8 cellular contexts compared by ENCODE assay signal in genomic region chr20:45911486-45912343, GRCh38. TPM values are rescaled to one million over a fixed set of nuclear protein-coding genes. Genes with fewer than 3 reads are reported as not detected.
DNase-seq lines count a peak whose midpoint lies in the region; ATAC-seq and TF ChIP-seq lines count a peak whose summit lies in the region.

Gene PLTP (minus strand): TSS chr20:45912155. CDS start chr20:45911452, 703 bp downstream.

- no peaks in the 10 kb centered on the region for H3K27me3 ChIP-seq in effector memory CD4-positive, alpha-beta T cell (replicated peaks; ENCODE audit: control insufficient read depth, insufficient read depth, low read length, poor library complexity, severe bottlenecking)

- H3K36me3 ChIP-seq in effector memory CD4-positive, alpha-beta T cell (ENCODE audit: control insufficient read depth, insufficient read depth, low read length) = no peaks in the 10 kb centered on the region

- POLR2A ChIA-PET in HEK293T (lab: Yijun Ruan, JAX) = interaction anchor here (1.4 to 1.6 kb wide), 2 partner anchors 18 to 30 kb away, joined by 3 to 5 read pairs; no protein-coding TSS in a partner anchor

- ATAC-seq in stimulated activated effector memory CD8-positive, alpha-beta T cell treated with anti-CD3 and anti-CD28 coated beads, Interleukin-12 subunit alpha, Interleukin-12 subunit beta, amount 100 ng/mL, for 72 hours = no peak
- ATAC-seq in HG02642 (IDR thresholded peaks at IDR 0.05; ENCODE audit: poor library complexity, unreplicated experiment) = no peak

- peak within 1 kb of the TSS; percentile 80 for H3K27ac Mint-ChIP-seq in stimulated activated effector memory CD8-positive, alpha-beta T cell treated with anti-CD3 and anti-CD28 coated beads, Interleukin-12 subunit alpha, Interleukin-12 subunit beta, amount 100 ng/mL, for 72 hours

- H3K4me1 Mint-ChIP-seq in stimulated activated effector memory CD8-positive, alpha-beta T cell treated with anti-CD3 and anti-CD28 coated beads, Interleukin-12 subunit alpha, Interleukin-12 subunit beta, amount 100 ng/mL, for 72 hours = peaks cover 17% of the 10 kb centered on the region

- H3K9me3 ChIP-seq in effector memory CD4-positive, alpha-beta T cell (ENCODE audit: control insufficient read depth, low read length) = no peaks in the 10 kb centered on the region

- peak within 1 kb of the TSS; percentile 62 for H3K4me3 Mint-ChIP-seq in stimulated activated effector memory CD8-positive, alpha-beta T cell treated with anti-CD3 and anti-CD28 coated beads, Interleukin-12 subunit alpha, Interleukin-12 subunit beta, amount 100 ng/mL, for 72 hours

- peak; percentile 72 for DNase-seq in Ammon's horn (ENCODE audit: low spot score)
- no peak for DNase-seq in HEK293T (ENCODE audit: extremely low spot score)
- DNase-seq in effector memory CD4-positive, alpha-beta T cell = peak in 2 of 3 donors; percentile 16 to 27
- DNase-seq in lower leg skin (ENCODE audit: low spot score in 2 of 2) = peak; percentile 72 to 94
- DNase-seq in stimulated activated effector memory CD8-positive, alpha-beta T cell treated with anti-CD3 and anti-CD28 coated beads, Interleukin-12 subunit alpha, Interleukin-12 subunit beta, amount 100 ng/mL, for 72 hours (ENCODE audit: low spot score in 2 of 2) = no peak
- DNase-seq in GM19240 (ENCODE audit: insufficient read length, low spot score) = no peak

- peak within 1 kb of the TSS; percentile 51; the same call in 1 of the 2 replicates for H3K27ac ChIP-seq in VCaP
- H3K27ac ChIP-seq in effector memory CD4-positive, alpha-beta T cell (ENCODE audit: insufficient read depth, low read length, poor library complexity, severe bottlenecking) = no peak within 1 kb of the TSS

- H3K36me3 Mint-ChIP-seq in stimulated activated effector memory CD8-positive, alpha-beta T cell treated with anti-CD3 and anti-CD28 coated beads, Interleukin-12 subunit alpha, Interleukin-12 subunit beta, amount 100 ng/mL, for 72 hours = no peaks in the 10 kb centered on the region

- intact Hi-C loops in lower leg skin (cut with DNase I; ENCODE audit: low total_unique reads) = no loop called here

- H3K9me3 Mint-ChIP-seq in stimulated activated effector memory CD8-positive, alpha-beta T cell treated with anti-CD3 and anti-CD28 coated beads, Interleukin-12 subunit alpha, Interleukin-12 subunit beta, amount 100 ng/mL, for 72 hours = peaks cover 3% of the 10 kb centered on the region

- TF ChIP-seq POLR2A in lower leg skin (IDR thresholded peaks at IDR 0.05) = no peak

- 1% methylated on average over 43 to 55 of the region's 58 CpGs for WGBS in lower leg skin, 2 donors

- H3K4me1 ChIP-seq in effector memory CD4-positive, alpha-beta T cell (ENCODE audit: control insufficient read depth, insufficient read depth, low read length, poor library complexity, severe bottlenecking) = peaks cover 14% of the 10 kb centered on the region

- CTCF ChIA-PET in HEK293T (lab: Yijun Ruan, JAX) = no interaction called here

- TF ChIP-seq CTCF in VCaP (conservative IDR thresholded peaks at IDR 0.05) (no peak), lower leg skin (IDR thresholded peaks at IDR 0.05) (no peak)

- H3K4me3 ChIP-seq in effector memory CD4-positive, alpha-beta T cell (ENCODE audit: insufficient read depth, low read depth, low read length, poor library complexity, severe bottlenecking) = peak within 1 kb of the TSS; percentile 57
- H3K4me3 ChIP-seq in lower leg skin (ENCODE audit: low read depth, poor library complexity, severe bottlenecking) = peak within 1 kb of the TSS; percentile 33

TF ChIP-seq in HEK293T, 16 proteins besides CTCF, POLR2A, EP300 and RAD21:
- TF ChIP-seq FOXM1 (IDR thresholded peaks at IDR 0.05; ENCODE audit: borderline replicate concordance) (no peak), PKNOX1 (IDR thresholded peaks at IDR 0.05) (no peak), L3MBTL2 (conservative IDR thresholded peaks at IDR 0.05) (0 out of 2 replicates have a peak, but pooled peaks have one; percentile 36), LEF1 (IDR thresholded peaks at IDR 0.05; ENCODE audit: borderline replicate concordance) (no peak)

RNA-seq across cellular contexts. Expression of gene PLTP, which starts in this region (rescaled TPM):
- total RNA-seq in lower leg skin = 100 to 1,000 TPM in 1 of 4 donors, 10 to 100 TPM in 3; 37.4 to 114 (median 83.2) TPM

Comparison
In these comparisons a context has a peak if more than half of its experiments do, and no peak if none do; other contexts are left out.
1. DNase-seq: peak in Ammon's horn (single experiment), effector memory CD4-positive, alpha-beta T cell (2 of 3) and lower leg skin (2 of 2); none in HEK293T (single experiment), stimulated activated effector memory CD8-positive, alpha-beta T cell treated with anti-CD3 and anti-CD28 coated beads, Interleukin-12 subunit alpha, Interleukin-12 subunit beta, amount 100 ng/mL, for 72 hours (0 of 2) and GM19240 (single experiment).